ENCODE assay signal across 25 cellular contexts in the genomic region with DNA sequence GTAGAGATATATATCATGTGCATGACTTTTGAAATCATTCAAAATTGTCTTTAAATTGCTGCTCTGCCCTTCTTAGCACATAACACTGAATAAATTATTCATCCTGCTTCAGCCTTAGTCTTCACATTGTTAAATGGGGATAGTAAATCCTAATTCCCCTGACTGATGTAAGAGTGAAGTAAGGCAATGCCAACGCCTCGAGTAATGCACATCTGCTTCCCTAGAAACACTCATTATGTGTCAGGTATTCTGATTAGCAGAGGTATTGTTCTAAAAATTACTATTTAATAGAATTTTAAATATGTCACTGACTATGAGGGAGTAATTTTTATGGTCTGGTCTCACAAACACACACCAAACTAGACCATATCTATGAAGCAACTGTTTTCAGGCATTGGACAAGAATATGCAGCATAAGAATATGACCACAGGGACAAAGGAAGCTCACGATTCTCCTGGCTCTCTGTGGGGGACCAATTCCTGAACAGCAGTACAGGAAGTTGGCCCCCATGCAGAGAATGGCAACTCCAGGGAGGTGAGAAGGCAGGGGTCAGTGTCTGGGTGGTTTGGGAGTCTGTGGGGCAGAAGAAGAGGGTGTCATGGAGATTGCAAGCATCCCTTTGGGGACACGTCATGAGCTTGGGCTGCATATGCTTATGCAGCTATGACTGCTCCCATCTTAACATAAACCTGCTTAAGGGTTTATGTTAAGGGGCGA.
"Had no signal": no experiment of that assay in that cellular context is flagged by ENCODE, and none has a peak within 500 bp of the region (broad histone marks: within the 10 kb centered on the region; RNA-seq: fewer than 3 reads in every experiment).

No MANE protein-coding gene starts in this region.

- ATAC-seq: activated CD8-positive, alpha-beta memory T cell treated with anti-CD3 and anti-CD28 coated beads, Interleukin-2, amount 10 ng/mL, durations not matched to agents 7 days and 5 days; activated CD8-positive, alpha-beta T cell treated with anti-CD3 and anti-CD28 coated beads, Interleukin-2, amount 10 ng/mL, durations not matched to agents 7 days and 5 days; body of pancreas; WTC11 had no signal

- H3K4me3 ChIP-seq: body of pancreas, cardiac muscle cell, MG63 had no signal

- H3K9me3 ChIP-seq: body of pancreas, MG63 had no signal

- H3K36me3 ChIP-seq: cardiac muscle cell, MG63 had no signal

- H3K27me3 ChIP-seq: cardiac muscle cell, MG63 had no signal

- H3K27ac ChIP-seq: body of pancreas, cardiac muscle cell, KMS-11 had no signal

- H3K4me2 ChIP-seq: KMS-11 had no signal

- DNase-seq: activated CD4-positive, alpha-beta T cell treated with anti-CD3 and anti-CD28 coated beads for 48 hours; activated CD4-positive, alpha-beta T cell treated with anti-CD3 and anti-CD28 coated beads, Interleukin-2, amount 50 U/mL, for 4 hours; activated CD4-positive, CD25-positive, alpha-beta regulatory T cell treated with anti-CD3 and anti-CD28 coated beads, Interleukin-2, amount 50 U/mL, for 72 hours; activated CD8-positive, alpha-beta memory T cell treated with anti-CD3 and anti-CD28 coated beads, Interleukin-2, amount 10 ng/mL, durations not matched to agents 7 days and 5 days; activated CD8-positive, alpha-beta T cell treated with anti-CD3 and anti-CD28 coated beads, Interleukin-2, amount 10 ng/mL, durations not matched to agents 7 days and 5 days; activated effector memory CD4-positive, alpha-beta T cell treated with Interleukin-2 at 50 U/mL for 16 hours; activated naive CD4-positive, alpha-beta T cell; activated T-cell treated with anti-CD3 and anti-CD28 coated beads, Interleukin-2, amount 50 U/mL, for 24 hours; aorta; body of pancreas; MG63; MV-4-11; NCI-H1092 treated with DMSO at 0.1 percent for 48 hours; NCI-H1417 treated with DMSO at 0.1 percent for 48 hours; NCI-H1694 treated with DMSO at 0.1 percent for 48 hours; NCI-H2029 treated with DMSO at 0.1 percent for 48 hours; NCI-H345; NCI-H510A; NCI-H526 treated with DMSO at 0.1 percent for 48 hours; NCI-H82; SIG-M5; T-helper 1 cell had no signal

- H3K9ac ChIP-seq: KMS-11 had no signal

- H3K4me1 ChIP-seq: body of pancreas had no signal
